Comparison of ENCODE assay signal across 8 cellular contexts in the genomic region with DNA sequence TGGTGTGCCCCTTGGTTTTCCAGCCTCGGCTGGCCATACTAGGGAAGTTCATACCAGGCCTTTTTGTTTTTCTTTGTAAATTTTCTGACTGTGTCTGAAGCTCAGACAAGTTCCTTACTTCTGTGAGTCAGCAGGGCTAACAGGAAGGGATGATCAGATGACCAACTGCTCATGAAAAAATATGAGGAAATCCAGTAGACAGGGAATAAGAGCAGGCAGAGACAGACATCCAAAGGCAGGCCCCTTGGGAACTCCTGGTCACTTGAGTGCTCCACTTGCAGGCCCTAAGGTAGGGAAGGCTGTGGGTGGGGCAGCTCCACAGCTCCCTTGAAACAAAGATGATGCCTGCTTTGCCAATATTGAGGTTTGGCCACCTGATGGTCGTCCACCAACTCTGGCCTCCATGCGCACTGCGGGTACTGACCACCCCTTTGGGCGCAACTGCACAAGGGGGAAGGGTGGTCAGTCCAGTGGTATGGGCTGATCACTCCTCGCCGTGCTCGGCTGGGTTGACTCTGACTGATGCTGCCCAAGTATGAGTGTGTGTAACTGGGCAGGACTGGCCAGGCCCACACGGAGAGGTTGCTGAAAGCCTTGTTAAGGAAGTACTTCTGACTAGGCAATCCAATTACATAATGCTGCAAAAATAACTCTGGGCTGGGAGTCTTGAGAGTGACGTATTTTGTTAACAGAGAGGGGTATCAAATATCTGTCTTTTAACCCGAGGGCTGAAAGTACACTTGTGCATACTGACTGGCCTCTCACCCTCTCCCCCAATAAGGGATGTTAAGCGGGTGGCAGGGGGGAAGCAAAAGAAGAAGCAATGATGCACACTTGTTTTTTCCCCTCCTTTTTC. TPM values are rescaled to one million over a fixed set of nuclear protein-coding genes. Genes with fewer than 3 reads are reported as not detected.
DNase-seq lines count a peak whose midpoint lies in the region; ATAC-seq, FAIRE-seq and TF ChIP-seq lines count a peak whose summit lies in the region.

No MANE protein-coding gene starts in this region.

- no peaks in the 10 kb centered on the region for H3K4me1 Mint-ChIP-seq in activated CD8-positive, alpha-beta memory T cell treated with anti-CD3 and anti-CD28 coated beads, Interleukin-2, amount 10 ng/mL, durations not matched to agents 7 days and 5 days

- FAIRE-seq in H54 (lab: Jason Lieb, UNC) (no peak), GM12891 (lab: Jason Lieb, UNC) (no peak)

- CTCF ChIA-PET in activated CD8-positive, alpha-beta memory T cell treated with anti-CD3 and anti-CD28 coated beads, Interleukin-2, amount 10 ng/mL, durations not matched to agents 7 days and 5 days (lab: Charles Lee), result interaction anchor here (0.6 kb wide), 1 partner anchor 970 kb away, joined by 3 read pairs; no protein-coding TSS in a partner anchor

- DNase-seq in H54 (ENCODE audit: insufficient read length, low spot score), result no peak
- peak; percentile 77 for DNase-seq in RKO (ENCODE audit: low spot score)
- peak; percentile 97 for DNase-seq in fibroblast of pulmonary artery (ENCODE audit: low read depth)
- peak; percentile 83 for DNase-seq in pons (ENCODE audit: low spot score)
- no peak for DNase-seq in HuH-7.5 (ENCODE audit: low spot score)
- no peak for DNase-seq in activated CD8-positive, alpha-beta memory T cell treated with anti-CD3 and anti-CD28 coated beads, Interleukin-2, amount 10 ng/mL, durations not matched to agents 7 days and 5 days
- DNase-seq in GM12891 (ENCODE audit: insufficient read length, low spot score), result no peak

- TF ChIP-seq CTCF in fibroblast of pulmonary artery (IDR thresholded peaks at IDR 0.05; ENCODE audit: low read length, missing control alignments), result no peak

- H3K9me3 Mint-ChIP-seq in activated CD8-positive, alpha-beta memory T cell treated with anti-CD3 and anti-CD28 coated beads, Interleukin-2, amount 10 ng/mL, durations not matched to agents 7 days and 5 days (ENCODE audit: low read depth), result no peaks in the 10 kb centered on the region

- no peak overlapping the region for H3K4me3 ChIP-seq in fibroblast of pulmonary artery (replicated peaks; ENCODE audit: low read depth, low read length)

- H3K27me3 Mint-ChIP-seq in activated CD8-positive, alpha-beta memory T cell treated with anti-CD3 and anti-CD28 coated beads, Interleukin-2, amount 10 ng/mL, durations not matched to agents 7 days and 5 days, result peaks cover 60% of the 10 kb centered on the region

- no peak for ATAC-seq in HG02571 (IDR thresholded peaks at IDR 0.05; ENCODE audit: unreplicated experiment)
- ATAC-seq in activated CD8-positive, alpha-beta memory T cell treated with anti-CD3 and anti-CD28 coated beads, Interleukin-2, amount 10 ng/mL, durations not matched to agents 7 days and 5 days, result no peak

- peak; percentile 15; the same call in 1 of the 2 replicates for TF ChIP-seq POLR2A in H54 (IDR thresholded peaks at IDR 0.05; ENCODE audit: low read depth, low read length)
- no peak for TF ChIP-seq POLR2A in GM12891 (IDR thresholded peaks at IDR 0.05; ENCODE audit: low read depth, low read length)

- no peak overlapping the region for H3K27ac Mint-ChIP-seq in activated CD8-positive, alpha-beta memory T cell treated with anti-CD3 and anti-CD28 coated beads, Interleukin-2, amount 10 ng/mL, durations not matched to agents 7 days and 5 days

- no peaks in the 10 kb centered on the region for H3K36me3 Mint-ChIP-seq in activated CD8-positive, alpha-beta memory T cell treated with anti-CD3 and anti-CD28 coated beads, Interleukin-2, amount 10 ng/mL, durations not matched to agents 7 days and 5 days

- H3K4me3 Mint-ChIP-seq in activated CD8-positive, alpha-beta memory T cell treated with anti-CD3 and anti-CD28 coated beads, Interleukin-2, amount 10 ng/mL, durations not matched to agents 7 days and 5 days, result no peak overlapping the region

TF ChIP-seq in GM12891, 5 proteins besides CTCF, POLR2A, EP300 and RAD21:
- no peak for TF ChIP-seq TAF1 (IDR thresholded peaks at IDR 0.05; ENCODE audit: low read depth, low read length)

RNA-seq across cellular contexts. Expression of a gene that starts 20.8 kb away (rescaled TPM):
- total RNA-seq in activated CD8-positive, alpha-beta memory T cell treated with anti-CD3 and anti-CD28 coated beads, Interleukin-2, amount 10 ng/mL, durations not matched to agents 7 days and 5 days, result 1 to 10 TPM in 1 of 2 experiments, under 1 TPM in 1; 0.32 to 1.9 TPM
- 2.8 TPM for polyA plus RNA-seq in GM12891 (2012; ENCODE audit: low read depth, missing spikeins)

Comparison
In these comparisons a context has a peak if more than half of its experiments do, and no peak if none do; other contexts are left out.
1. DNase-seq: peak in RKO (single experiment), fibroblast of pulmonary artery (single experiment) and pons (single experiment); none in H54 (single experiment), HuH-7.5 (single experiment), activated CD8-positive, alpha-beta memory T cell treated with anti-CD3 and anti-CD28 coated beads, Interleukin-2, amount 10 ng/mL, durations not matched to agents 7 days and 5 days (single experiment) and GM12891 (single experiment).